ENCODE assay signal across 17 cellular contexts in the genomic region with DNA sequence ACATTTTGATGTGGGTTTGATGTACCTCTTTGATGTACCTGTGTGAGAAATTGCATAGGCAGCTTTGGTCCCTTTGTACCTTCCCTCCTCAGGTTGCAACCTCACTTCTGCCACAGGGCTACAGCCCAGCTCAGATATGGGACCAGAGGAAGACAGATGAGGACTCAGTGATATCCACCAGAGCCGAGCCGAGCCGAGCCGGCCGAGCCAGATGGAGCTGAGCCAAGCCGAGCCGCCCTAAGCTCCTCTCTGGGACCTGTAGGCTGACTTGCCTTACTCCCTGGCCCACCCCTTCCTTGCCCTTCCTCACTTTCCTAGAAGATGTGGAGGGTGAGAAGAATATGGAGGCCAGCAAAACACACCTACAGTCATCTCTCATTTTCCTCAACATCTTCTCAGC. TPM values are rescaled to one million over a fixed set of nuclear protein-coding genes. Genes with fewer than 3 reads are reported as not detected.
DNase-seq lines count a peak whose midpoint lies in the region; ATAC-seq and TF ChIP-seq lines count a peak whose summit lies in the region.
"Had no signal": no experiment of that assay in that cellular context is flagged by ENCODE, and none has a peak within 500 bp of the region (broad histone marks: within the 10 kb centered on the region; RNA-seq: fewer than 3 reads in every experiment).

No MANE protein-coding gene starts in this region.

- no peak overlapping the region for H3K4me3 ChIP-seq in Jurkat, Clone E6-1 (ENCODE audit: low read length)
- H3K4me3 ChIP-seq in SK-N-SH (ENCODE audit: low read depth in 2 of 2, low read length in 1 of 2), result no peak overlapping the region

- 90% methylated on average over 7 of the region's 7 CpGs for WGBS in SK-N-SH (ENCODE audit: low lambda C conversion rate)

- no peaks in the 10 kb centered on the region for H4K20me1 ChIP-seq in SK-N-SH (ENCODE audit: insufficient read depth)

- H3K27ac ChIP-seq in SK-N-SH (ENCODE audit: low read depth in 2 of 2, low read length in 1 of 2), result no peak overlapping the region

- POLR2A ChIA-PET in SK-N-SH (lab: Yijun Ruan, JAX), result no interaction called here

- H3K27me3 Mint-ChIP-seq in T-helper 17 cell, result no peaks in the 10 kb centered on the region
- no peaks in the 10 kb centered on the region for H3K27me3 Mint-ChIP-seq in effector memory CD8-positive, alpha-beta T cell

- H3F3A ChIP-seq in SK-N-SH (replicated peaks; ENCODE audit: insufficient read depth), result no peaks in the 10 kb centered on the region

- H3K4me3 Mint-ChIP-seq in T-helper 17 cell, result no peak overlapping the region
- H3K4me3 Mint-ChIP-seq in effector memory CD8-positive, alpha-beta T cell, result no peak overlapping the region
- no peak overlapping the region for H3K4me3 Mint-ChIP-seq in stimulated activated effector memory CD8-positive, alpha-beta T cell treated with anti-CD3 and anti-CD28 coated beads, Interleukin-12 subunit alpha, Interleukin-12 subunit beta, amount 100 ng/mL, for 72 hours
- H3K4me3 Mint-ChIP-seq: CD8-positive, alpha-beta T cell had no signal

- no peak for TF ChIP-seq EP300 in SK-N-SH (IDR thresholded peaks at IDR 0.05; ENCODE audit: borderline replicate concordance in 1 of 2, low read depth in 1 of 2, low read length in 1 of 2)

- no peak overlapping the region for H3K4me2 ChIP-seq in SK-N-SH

- H3K9me3 Mint-ChIP-seq in effector memory CD8-positive, alpha-beta T cell, result no peaks in the 10 kb centered on the region
- no peaks in the 10 kb centered on the region for H3K9me3 Mint-ChIP-seq in stimulated activated effector memory CD8-positive, alpha-beta T cell treated with anti-CD3 and anti-CD28 coated beads, Interleukin-12 subunit alpha, Interleukin-12 subunit beta, amount 100 ng/mL, for 72 hours
- H3K9me3 Mint-ChIP-seq: CD8-positive, alpha-beta T cell had no signal

- H3K4me1 ChIP-seq in SK-N-SH (ENCODE audit: control insufficient read depth in 1 of 2, insufficient read depth in 2 of 2, low read depth in 1 of 2, low read length in 1 of 2), result peaks cover 0 to 3% of the 10 kb centered on the region in 2 experiments; a peak in 1 of 4 replicates

- no peaks in the 10 kb centered on the region for H3K79me2 ChIP-seq in SK-N-SH (ENCODE audit: insufficient read depth)

- H3K27ac Mint-ChIP-seq in T-helper 17 cell, result peak overlapping the region; percentile 14
- peak overlapping the region; percentile 32 to 42 for H3K27ac Mint-ChIP-seq in effector memory CD8-positive, alpha-beta T cell
- peak overlapping the region; percentile 48 for H3K27ac Mint-ChIP-seq in stimulated activated effector memory CD8-positive, alpha-beta T cell treated with anti-CD3 and anti-CD28 coated beads, Interleukin-12 subunit alpha, Interleukin-12 subunit beta, amount 100 ng/mL, for 72 hours
- H3K27ac Mint-ChIP-seq: CD8-positive, alpha-beta T cell had no signal

- H3K9ac ChIP-seq in SK-N-SH, result no peak overlapping the region

- peak; percentile 19 for DNase-seq in Jurkat, Clone E6-1 (ENCODE audit: low read depth, low spot score)
- DNase-seq in T-helper 17 cell (no peak), Kasumi-1 (lab: John Stamatoyannopoulos, UW) (no peak), SK-N-SH (no peak)
- DNase-seq in effector memory CD8-positive, alpha-beta T cell, result no peak
- DNase-seq in stimulated activated effector memory CD8-positive, alpha-beta T cell treated with anti-CD3 and anti-CD28 coated beads, Interleukin-12 subunit alpha, Interleukin-12 subunit beta, amount 100 ng/mL, for 72 hours (ENCODE audit: low spot score in 2 of 2), result no peak
- DNase-seq: C1 segment of cervical spinal cord; CD8-positive, alpha-beta T cell; DMS153; DND-41; GOT3; H7; HCEC 1CT had no signal

- H3K9me3 ChIP-seq in T-helper 17 cell (ENCODE audit: control insufficient read depth, low read length, poor library complexity, severe bottlenecking), result no peaks in the 10 kb centered on the region
- no peaks in the 10 kb centered on the region for H3K9me3 ChIP-seq in SK-N-SH
- H3K9me3 ChIP-seq: Caco-2 had no signal

- no peaks in the 10 kb centered on the region for H3K27me3 ChIP-seq in SK-N-SH (ENCODE audit: insufficient read depth)

- no peaks in the 10 kb centered on the region for H3K9me2 ChIP-seq in SK-N-SH

- no peak for ATAC-seq in T-helper 17 cell
- ATAC-seq in effector memory CD8-positive, alpha-beta T cell (replicated peaks), result no peak
- no peak for ATAC-seq in stimulated activated effector memory CD8-positive, alpha-beta T cell treated with anti-CD3 and anti-CD28 coated beads, Interleukin-12 subunit alpha, Interleukin-12 subunit beta, amount 100 ng/mL, for 72 hours
- ATAC-seq: CD8-positive, alpha-beta T cell had no signal

- no peak overlapping the region for H2AFZ ChIP-seq in SK-N-SH (ENCODE audit: low read depth)

- no peaks in the 10 kb centered on the region for H3K36me3 ChIP-seq in SK-N-SH (replicated peaks in 1 of 2; ENCODE audit: control insufficient read depth in 1 of 2, insufficient read depth in 2 of 2, low read length in 1 of 2)

- no peak for TF ChIP-seq CTCF in SK-N-SH (IDR thresholded peaks at IDR 0.05)

- no peak for TF ChIP-seq RAD21 in SK-N-SH (IDR thresholded peaks at IDR 0.05; ENCODE audit: low read length)

- CTCF ChIA-PET in SK-N-SH (lab: Yijun Ruan, JAX), result interaction anchor here (1.6 to 2.8 kb wide), 3 partner anchors 16 to 284 kb away, joined by 6 to 12 read pairs (median 7); no protein-coding TSS in a partner anchor

- peaks cover 3% of the 10 kb centered on the region for H3K36me3 Mint-ChIP-seq in T-helper 17 cell (ENCODE audit: low read depth)
- peaks cover 8% of the 10 kb centered on the region for H3K36me3 Mint-ChIP-seq in effector memory CD8-positive, alpha-beta T cell (ENCODE audit: insufficient read depth)
- peaks cover 7% of the 10 kb centered on the region for H3K36me3 Mint-ChIP-seq in stimulated activated effector memory CD8-positive, alpha-beta T cell treated with anti-CD3 and anti-CD28 coated beads, Interleukin-12 subunit alpha, Interleukin-12 subunit beta, amount 100 ng/mL, for 72 hours

- H3K4me1 Mint-ChIP-seq in T-helper 17 cell, result peaks cover 11% of the 10 kb centered on the region
- peaks cover 20 to 28% of the 10 kb centered on the region in 2 donors for H3K4me1 Mint-ChIP-seq in effector memory CD8-positive, alpha-beta T cell (ENCODE audit: low read depth in 2 of 2)
- peaks cover 29% of the 10 kb centered on the region for H3K4me1 Mint-ChIP-seq in stimulated activated effector memory CD8-positive, alpha-beta T cell treated with anti-CD3 and anti-CD28 coated beads, Interleukin-12 subunit alpha, Interleukin-12 subunit beta, amount 100 ng/mL, for 72 hours

TF ChIP-seq in SK-N-SH, 30 proteins besides CTCF, POLR2A, EP300 and RAD21:
- TF ChIP-seq, protein P1, sequence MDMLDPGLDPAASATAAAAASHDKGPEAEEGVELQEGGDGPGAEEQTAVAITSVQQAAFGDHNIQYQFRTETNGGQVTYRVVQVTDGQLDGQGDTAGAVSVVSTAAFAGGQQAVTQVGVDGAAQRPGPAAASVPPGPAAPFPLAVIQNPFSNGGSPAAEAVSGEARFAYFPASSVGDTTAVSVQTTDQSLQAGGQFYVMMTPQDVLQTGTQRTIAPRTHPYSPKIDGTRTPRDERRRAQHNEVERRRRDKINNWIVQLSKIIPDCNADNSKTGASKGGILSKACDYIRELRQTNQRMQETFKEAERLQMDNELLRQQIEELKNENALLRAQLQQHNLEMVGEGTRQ (IDR thresholded peaks at IDR 0.05; ENCODE audit: borderline replicate concordance, low read depth, low read length), result no peak
- TF ChIP-seq RFX5 (IDR thresholded peaks at IDR 0.05; ENCODE audit: low read length), result no peak
- TF ChIP-seq GATA2 (CRISPR knock-in tag; IDR thresholded peaks at IDR 0.05), result no peak
- TF ChIP-seq TEAD4 (IDR thresholded peaks at IDR 0.05; ENCODE audit: borderline replicate concordance, insufficient read depth), result no peak
- TF ChIP-seq YY1 (IDR thresholded peaks at IDR 0.05; ENCODE audit: low read depth), result no peak
TF ChIP-seq in SK-N-SH: peak in this region for 0.

RNA-seq across cellular contexts. Expression of a gene that starts 3.8 kb away (rescaled TPM):
- polyA plus RNA-seq in Jurkat, Clone E6-1 (2012; ENCODE audit: insufficient read depth, insufficient read length), result not detected
- total RNA-seq in T-helper 17 cell, result under 1 TPM in 1 of 2 donors, not detected in 1; 0.50 TPM
- not detected in 2 replicates for polyA plus RNA-seq in SK-N-SH (2012; rRNA removed)
- polyA plus RNA-seq in SK-N-SH (2012; cell fraction: cytosol; rRNA removed), result not detected in 2 replicates
- polyA plus RNA-seq in SK-N-SH (2012; cell fraction: nucleus; rRNA removed), result not detected in 2 replicates
- total RNA-seq: A172, A673, Caco-2, H7 had no signal
- polyA plus RNA-seq: BJ had no signal

RNA-seq across cellular contexts. Expression of a gene that starts 15.3 kb away (rescaled TPM):
- polyA plus RNA-seq in Jurkat, Clone E6-1 (2012; ENCODE audit: insufficient read depth, insufficient read length), result not detected
- total RNA-seq in T-helper 17 cell, result 100 to 1,000 TPM in 1 of 2 donors, 10 to 100 TPM in 1; 15.6 to 202 TPM
- polyA plus RNA-seq in SK-N-SH (2012; rRNA removed), result 0.23 and 0.57 TPM in 2 replicates
- polyA plus RNA-seq in SK-N-SH (2012; cell fraction: cytosol; rRNA removed), result 0.33 and 0.45 TPM in 2 replicates
- polyA plus RNA-seq in SK-N-SH (2012; cell fraction: nucleus; rRNA removed), result 0.06 and 0.08 TPM in 2 replicates
- total RNA-seq: A172, A673, Caco-2, H7 had no signal

RNA-seq across cellular contexts. Expression of a gene that starts 55.6 kb away (rescaled TPM):
- polyA plus RNA-seq in Jurkat, Clone E6-1 (2012; ENCODE audit: insufficient read depth, insufficient read length), result 336 TPM
- total RNA-seq in T-helper 17 cell, result 100 to 1,000 TPM; 153 to 165 TPM
- 67.5 and 78.0 TPM in 2 replicates for polyA plus RNA-seq in SK-N-SH (2012; rRNA removed)
- polyA plus RNA-seq in SK-N-SH (2012; cell fraction: cytosol; rRNA removed), result 117 and 139 TPM in 2 replicates
- polyA plus RNA-seq in SK-N-SH (2012; cell fraction: nucleus; rRNA removed), result 43.9 and 71.3 TPM in 2 replicates
